2 cellular contexts compared by ENCODE assay signal in genomic region chr19:42683917-42684513, GRCh38.
A peak's percentile ranks its signal among the peaks of the same experiment; 100 is the strongest.
TF ChIP-seq lines count a peak whose summit lies in the region.

No MANE protein-coding gene starts in this region.

TF ChIP-seq in HEK293, 187 proteins besides CTCF, POLR2A, EP300 and RAD21 (continued from another document):
- TF ChIP-seq ZNF362 (tag by site-specific recombination; IDR thresholded peaks at IDR 0.05), result peak; percentile 23; the same call in 1 of the 2 replicates
- 0 out of 2 replicates have a peak, but pooled peaks have one; percentile 20 for TF ChIP-seq SCRT2 (tag by site-specific recombination; IDR thresholded peaks at IDR 0.05)

TF ChIP-seq in HepG2, 621 proteins besides CTCF, POLR2A, EP300 and RAD21 (continued from another document):
- TF ChIP-seq, protein P1, sequence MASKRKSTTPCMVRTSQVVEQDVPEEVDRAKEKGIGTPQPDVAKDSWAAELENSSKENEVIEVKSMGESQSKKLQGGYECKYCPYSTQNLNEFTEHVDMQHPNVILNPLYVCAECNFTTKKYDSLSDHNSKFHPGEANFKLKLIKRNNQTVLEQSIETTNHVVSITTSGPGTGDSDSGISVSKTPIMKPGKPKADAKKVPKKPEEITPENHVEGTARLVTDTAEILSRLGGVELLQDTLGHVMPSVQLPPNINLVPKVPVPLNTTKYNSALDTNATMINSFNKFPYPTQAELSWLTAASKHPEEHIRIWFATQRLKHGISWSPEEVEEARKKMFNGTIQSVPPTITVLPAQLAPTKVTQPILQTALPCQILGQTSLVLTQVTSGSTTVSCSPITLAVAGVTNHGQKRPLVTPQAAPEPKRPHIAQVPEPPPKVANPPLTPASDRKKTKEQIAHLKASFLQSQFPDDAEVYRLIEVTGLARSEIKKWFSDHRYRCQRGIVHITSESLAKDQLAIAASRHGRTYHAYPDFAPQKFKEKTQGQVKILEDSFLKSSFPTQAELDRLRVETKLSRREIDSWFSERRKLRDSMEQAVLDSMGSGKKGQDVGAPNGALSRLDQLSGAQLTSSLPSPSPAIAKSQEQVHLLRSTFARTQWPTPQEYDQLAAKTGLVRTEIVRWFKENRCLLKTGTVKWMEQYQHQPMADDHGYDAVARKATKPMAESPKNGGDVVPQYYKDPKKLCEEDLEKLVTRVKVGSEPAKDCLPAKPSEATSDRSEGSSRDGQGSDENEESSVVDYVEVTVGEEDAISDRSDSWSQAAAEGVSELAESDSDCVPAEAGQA (IDR thresholded peaks at IDR 0.05; ENCODE audit: low read depth), result no peak
- TF ChIP-seq, protein P1 (CRISPR knock-in tag; IDR thresholded peaks at IDR 0.05; ENCODE audit: borderline replicate concordance), result no peak
- TF ChIP-seq, protein P2, sequence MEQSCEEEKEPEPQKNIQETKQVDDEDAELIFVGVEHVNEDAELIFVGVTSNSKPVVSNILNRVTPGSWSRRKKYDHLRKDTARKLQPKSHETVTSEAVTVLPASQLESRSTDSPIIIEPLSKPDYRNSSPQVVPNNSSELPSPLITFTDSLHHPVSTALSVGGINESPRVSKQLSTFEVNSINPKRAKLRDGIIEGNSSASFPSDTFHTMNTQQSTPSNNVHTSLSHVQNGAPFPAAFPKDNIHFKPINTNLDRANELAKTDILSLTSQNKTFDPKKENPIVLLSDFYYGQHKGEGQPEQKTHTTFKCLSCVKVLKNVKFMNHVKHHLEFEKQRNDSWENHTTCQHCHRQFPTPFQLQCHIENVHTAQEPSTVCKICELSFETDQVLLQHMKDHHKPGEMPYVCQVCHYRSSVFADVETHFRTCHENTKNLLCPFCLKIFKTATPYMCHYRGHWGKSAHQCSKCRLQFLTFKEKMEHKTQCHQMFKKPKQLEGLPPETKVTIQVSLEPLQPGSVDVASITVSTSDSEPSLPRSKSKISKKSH (CRISPR knock-in tag; IDR thresholded peaks at IDR 0.05; ENCODE audit: borderline replicate concordance), result no peak
- TF ChIP-seq, protein P3, sequence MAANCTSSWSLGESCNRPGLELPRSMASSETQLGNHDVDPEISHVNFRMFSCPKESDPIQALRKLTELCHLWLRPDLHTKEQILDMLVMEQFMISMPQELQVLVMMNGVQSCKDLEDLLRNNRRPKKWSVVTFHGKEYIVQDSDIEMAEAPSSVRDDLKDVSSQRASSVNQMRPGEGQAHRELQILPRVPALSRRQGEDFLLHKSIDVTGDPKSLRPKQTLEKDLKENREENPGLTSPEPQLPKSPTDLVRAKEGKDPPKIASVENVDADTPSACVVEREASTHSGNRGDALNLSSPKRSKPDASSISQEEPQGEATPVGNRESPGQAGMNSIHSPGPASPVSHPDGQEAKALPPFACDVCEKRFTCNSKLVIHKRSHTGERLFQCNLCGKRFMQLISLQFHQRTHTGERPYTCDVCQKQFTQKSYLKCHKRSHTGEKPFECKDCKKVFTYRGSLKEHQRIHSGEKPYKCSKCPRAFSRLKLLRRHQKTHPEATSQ (CRISPR knock-in tag; IDR thresholded peaks at IDR 0.05; ENCODE audit: borderline replicate concordance), result no peak
- TF ChIP-seq RFXAP (CRISPR knock-in tag; IDR thresholded peaks at IDR 0.05; ENCODE audit: borderline replicate concordance) (no peak), ZNF800 (CRISPR knock-in tag; IDR thresholded peaks at IDR 0.05) (no peak), MED13 (CRISPR knock-in tag; IDR thresholded peaks at IDR 0.05) (no peak), NCOA1 (CRISPR knock-in tag; IDR thresholded peaks at IDR 0.05) (no peak), ZBTB3 (CRISPR knock-in tag; IDR thresholded peaks at IDR 0.05; ENCODE audit: borderline replicate concordance, low read depth) (no peak), ZNF629 (CRISPR knock-in tag; conservative IDR thresholded peaks at IDR 0.05) (no peak)
TF ChIP-seq in HepG2: peak in this region for 0.
